2 cellular contexts compared by ENCODE assay signal in genomic region chrX:48508400-48509244, GRCh38.
TF ChIP-seq lines count a peak whose summit lies in the region.

Gene PORCN (plus strand): TSS chrX:48508992. CDS start chrX:48509821, 829 bp downstream.

TF ChIP-seq in HEK293, 187 proteins besides CTCF, POLR2A, EP300 and RAD21 (continued from another document):
- TF ChIP-seq ZBTB10 (tag by site-specific recombination; IDR thresholded peaks at IDR 0.05) (peak; percentile 89), ZNF768 (tag by site-specific recombination; IDR thresholded peaks at IDR 0.05) (no peak), ZNF791 (tag by site-specific recombination; IDR thresholded peaks at IDR 0.05) (no peak), PBX3 (CRISPR knock-in tag; IDR thresholded peaks at IDR 0.05) (no peak), HOXD13 (CRISPR knock-in tag; IDR thresholded peaks at IDR 0.05; ENCODE audit: borderline replicate concordance) (no peak), ZNF704 (tag by site-specific recombination; IDR thresholded peaks at IDR 0.05) (no peak), ZNF335 (tag by site-specific recombination; conservative IDR thresholded peaks at IDR 0.05) (peak; percentile 61), SP3 (tag by site-specific recombination; IDR thresholded peaks at IDR 0.05) (peak; percentile 56), ZNF571 (tag by site-specific recombination; IDR thresholded peaks at IDR 0.05) (no peak), ZNF404 (tag by site-specific recombination; IDR thresholded peaks at IDR 0.05) (no peak), ZNF324 (tag by site-specific recombination; IDR thresholded peaks at IDR 0.05) (peak; percentile 59; the same call in 1 of the 2 replicates), GLIS1 (tag by site-specific recombination; IDR thresholded peaks at IDR 0.05) (0 out of 2 replicates have a peak, but pooled peaks have one; percentile 18), PRDM6 (tag by site-specific recombination; IDR thresholded peaks at IDR 0.05) (no peak), BCL6B (tag by site-specific recombination; IDR thresholded peaks at IDR 0.05) (no peak), ZFHX2 (tag by site-specific recombination; conservative IDR thresholded peaks at IDR 0.05) (peak; percentile 59), ZNF391 (tag by site-specific recombination; IDR thresholded peaks at IDR 0.05; ENCODE audit: borderline replicate concordance, low read depth) (no peak; the same call in 1 of the 2 replicates), ZNF366 (tag by site-specific recombination; conservative IDR thresholded peaks at IDR 0.05) (peak; percentile 44), ZNF692 (tag by site-specific recombination; IDR thresholded peaks at IDR 0.05) (no peak), SCRT1 (tag by site-specific recombination; IDR thresholded peaks at IDR 0.05; ENCODE audit: borderline replicate concordance) (no peak), ZXDB (tag by site-specific recombination; IDR thresholded peaks at IDR 0.05) (no peak)

TF ChIP-seq in K562, 482 proteins besides CTCF, POLR2A, EP300 and RAD21 (continued from another document and continues in another):
- TF ChIP-seq TFE3 (CRISPR knock-in tag; IDR thresholded peaks at IDR 0.05) (no peak), ZFP91 (CRISPR knock-in tag; IDR thresholded peaks at IDR 0.05) (peak; percentile 93), FOXA1 (IDR thresholded peaks at IDR 0.05; ENCODE audit: borderline replicate concordance) (no peak), ZBTB17 (CRISPR knock-in tag; IDR thresholded peaks at IDR 0.05) (no peak), ZBTB43 (CRISPR knock-in tag; IDR thresholded peaks at IDR 0.05) (no peak), HDAC6 (IDR thresholded peaks at IDR 0.05; ENCODE audit: low read depth, low read length) (no peak), MXD1 (CRISPR knock-in tag; IDR thresholded peaks at IDR 0.05; ENCODE audit: borderline replicate concordance, poor library complexity, severe bottlenecking) (no peak), RREB1 (CRISPR knock-in tag; IDR thresholded peaks at IDR 0.05) (no peak), ZNF175 (CRISPR knock-in tag; IDR thresholded peaks at IDR 0.05; ENCODE audit: low read depth) (no peak), ASH1L (IDR thresholded peaks at IDR 0.05; ENCODE audit: borderline replicate concordance, low read depth, partially characterized antibody) (no peak), SRSF7 (optimal IDR thresholded peaks at IDR 0.05; ENCODE audit: low read depth, low read length) (no peak), ZNF766 (CRISPR knock-in tag; conservative IDR thresholded peaks at IDR 0.05) (no peak), CEBPG (CRISPR knock-in tag; IDR thresholded peaks at IDR 0.05) (no peak), CEBPG (tag; conservative IDR thresholded peaks at IDR 0.05 in 1 of 2, IDR thresholded peaks at IDR 0.05 in 1 of 2) (no peak), RCOR1 (IDR thresholded peaks at IDR 0.05; ENCODE audit: borderline replicate concordance in 1 of 2, low read depth in 2 of 2, low read length in 2 of 2) (peak in 1 of 2 experiments; percentile 18; a peak in 1 of 4 replicates), ZNF282 (CRISPR knock-in tag; IDR thresholded peaks at IDR 0.05) (no peak), ZNF143 (CRISPR knock-in tag; IDR thresholded peaks at IDR 0.05) (no peak), CXXC5 (CRISPR knock-in tag; IDR thresholded peaks at IDR 0.05) (peak; percentile 58), NFYB (IDR thresholded peaks at IDR 0.05; ENCODE audit: extremely low read depth, insufficient read length) (no peak), ZNF134 (CRISPR knock-in tag; conservative IDR thresholded peaks at IDR 0.05) (no peak), ATF7 (IDR thresholded peaks at IDR 0.05) (no peak), MLLT1 (IDR thresholded peaks at IDR 0.05) (no peak), TEAD1 (CRISPR knock-in tag; IDR thresholded peaks at IDR 0.05) (no peak), TBP (optimal IDR thresholded peaks at IDR 0.05; ENCODE audit: low read depth, low read length) (peak; percentile 47), JUN (IDR thresholded peaks at IDR 0.05; ENCODE audit: borderline replicate concordance, low read depth, low read length) (no peak), JUN (CRISPR knock-in tag; IDR thresholded peaks at IDR 0.05; ENCODE audit: borderline replicate concordance) (no peak), KDM1A (IDR thresholded peaks at IDR 0.05) (0 out of 4 replicates have a peak, but pooled peaks of 1 of the 2 experiments have one; percentile 3), PRMT5 (CRISPR knock-in tag; IDR thresholded peaks at IDR 0.05) (no peak), STAT6 (CRISPR knock-in tag; IDR thresholded peaks at IDR 0.05) (no peak), NR2C2 (CRISPR knock-in tag; IDR thresholded peaks at IDR 0.05) (no peak), NR2C2 (tag; IDR thresholded peaks at IDR 0.05) (no peak), ATF1 (CRISPR knock-in tag; IDR thresholded peaks at IDR 0.05) (no peak), ATF1 (tag; IDR thresholded peaks at IDR 0.05) (peak; percentile 51; the same call in 1 of the 2 replicates), CLOCK (CRISPR knock-in tag; IDR thresholded peaks at IDR 0.05; ENCODE audit: borderline replicate concordance) (no peak), LCOR (CRISPR knock-in tag; IDR thresholded peaks at IDR 0.05) (no peak), ZNF165 (CRISPR knock-in tag; IDR thresholded peaks at IDR 0.05; ENCODE audit: borderline replicate concordance) (no peak), POLR2B (IDR thresholded peaks at IDR 0.05; ENCODE audit: low read depth, partially characterized antibody) (peak; percentile 41)
